In genomic region chr11:44752727-44753126, GRCh38 we compare ENCODE assay signal across 23 cellular contexts. TPM values are rescaled to one million over a fixed set of nuclear protein-coding genes. Genes with fewer than 3 reads are reported as not detected.
"Had no signal": no experiment of that assay in that cellular context is flagged by ENCODE, and none has a peak within 500 bp of the region (broad histone marks: within the 10 kb centered on the region; RNA-seq: fewer than 3 reads in every experiment).

No MANE protein-coding gene starts in this region.

- H3K9me3 ChIP-seq: ovary, suprapubic skin had no signal

- H3K27me3 ChIP-seq: ovary, suprapubic skin, tibial nerve had no signal

- H3K4me1 ChIP-seq: foreskin keratinocyte had no signal

- H3K27ac ChIP-seq: foreskin keratinocyte, ovary, suprapubic skin, tibial nerve, VCaP had no signal

- ATAC-seq: activated T-cell treated with anti-CD3 and anti-CD28 coated beads, Interleukin-2, amount 50 U/mL, for 72 hours; foreskin keratinocyte; left colon; sciatic nerve; stimulated activated naive B cell treated with anti-CD40 and anti-IgM and Interleukin-4, amounts not matched to agents 10 μg/mL and 1 μg/mL and 100 μg/mL, for 72 hours had no signal

- H3K4me3 ChIP-seq: ovary, suprapubic skin, tibial nerve had no signal

- DNase-seq: activated CD4-positive, alpha-beta T cell treated with anti-CD3 and anti-CD28 coated beads for 4 hours; activated CD4-positive, alpha-beta T cell treated with anti-CD3 and anti-CD28 coated beads, Interleukin-2, amount 50 U/mL, for 4 hours; activated naive CD4-positive, alpha-beta T cell treated with Interleukin-2 at 50 U/mL for 16 hours; activated naive CD8-positive, alpha-beta T cell treated with anti-CD3 and anti-CD28 coated beads for 36 hours; activated T-cell treated with anti-CD3 and anti-CD28 coated beads for 4 hours; activated T-cell treated with anti-CD3 and anti-CD28 coated beads, Interleukin-2, amount 50 U/mL, for 72 hours; caudate nucleus; cortex of kidney; foreskin keratinocyte; immature natural killer cell; kidney; left colon; mammary epithelial cell; naive B cell; ovary; retina; stimulated activated CD4-positive, alpha-beta T cell treated with anti-CD3 and anti-CD28 coated beads, Interleukin-15, amount 100 ng/mL, for 24 hours; stimulated activated CD4-positive, alpha-beta T cell treated with anti-CD3 and anti-CD28 coated beads, Interleukin-2, amount 100 ng/mL, for 24 hours; stimulated activated naive B cell treated with anti-CD40 and anti-IgM and Interleukin-4, amounts not matched to agents 10 μg/mL and 1 μg/mL and 100 μg/mL, for 72 hours had no signal

- H3K36me3 ChIP-seq: ovary, suprapubic skin, tibial nerve had no signal

RNA-seq across cellular contexts. Expression of gene TSPAN18, which starts 26.0 kb away (rescaled TPM):
- total RNA-seq: mammary epithelial cell had no signal
- polyA plus RNA-seq: foreskin keratinocyte had no signal
